ENCODE assay signal across 8 cellular contexts in the genomic region with DNA sequence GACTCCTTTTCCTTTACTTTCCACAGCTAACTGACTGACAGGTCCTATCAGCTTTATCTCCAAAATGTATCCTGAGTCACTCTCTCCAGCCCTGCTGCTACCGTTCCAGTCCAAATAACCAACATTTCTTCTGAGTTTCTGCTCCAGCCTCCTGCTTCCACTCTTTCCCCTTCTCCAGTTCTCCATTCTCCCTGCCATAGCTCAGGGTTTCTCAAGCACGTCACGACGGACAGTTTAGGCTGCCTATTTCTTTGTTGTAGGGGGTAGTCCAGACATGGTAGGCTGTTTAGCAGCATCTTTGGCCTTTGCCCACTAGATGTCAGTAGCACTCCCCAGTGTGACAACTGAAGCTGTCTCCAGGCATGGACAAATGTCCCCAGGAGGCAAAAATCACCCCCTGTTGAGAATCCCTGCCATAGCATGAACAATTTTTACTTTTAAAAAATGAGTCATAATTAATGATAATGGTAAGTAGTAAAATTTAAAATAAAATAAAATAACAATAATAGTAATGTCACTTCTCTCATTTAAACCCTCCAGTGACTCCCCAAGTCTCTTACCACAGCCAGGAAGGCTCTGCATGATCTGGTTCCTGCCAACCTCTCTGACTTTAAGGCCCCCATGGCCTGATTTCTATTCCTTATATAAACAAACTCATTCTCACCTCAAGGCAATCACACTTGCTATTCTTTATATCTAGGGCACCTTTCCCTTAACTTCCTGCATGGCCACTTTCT.
A peak's percentile ranks its signal among the peaks of the same experiment; 100 is the strongest.
DNase-seq lines count a peak whose midpoint lies in the region; ATAC-seq and TF ChIP-seq lines count a peak whose summit lies in the region.

No MANE protein-coding gene starts in this region.

- ATAC-seq in GM18505 (IDR thresholded peaks at IDR 0.05; ENCODE audit: unreplicated experiment) (peak; percentile 99), HG02885 (IDR thresholded peaks at IDR 0.05; ENCODE audit: poor library complexity, unreplicated experiment) (peak; percentile 99)

- H3K4me3 ChIP-seq in astrocyte of the spinal cord (ENCODE audit: low read depth, low read length) (no peak overlapping the region), iPS DF 6.9 (ENCODE audit: low read length) (no peak overlapping the region)

- TF ChIP-seq POLR2A in GM18505 (IDR thresholded peaks at IDR 0.05; ENCODE audit: borderline replicate concordance, extremely low read depth, insufficient read depth, insufficient read length), result no peak

- TF ChIP-seq CTCF in astrocyte of the spinal cord (IDR thresholded peaks at IDR 0.05; ENCODE audit: low read depth, low read length), result peak; percentile 95

- no peaks in the 10 kb centered on the region for H3K36me3 ChIP-seq in iPS DF 6.9 (ENCODE audit: control insufficient read depth, insufficient read depth, low read length)

- DNase-seq in ACHN (peak; percentile 54), NCI-H146 treated with DMSO at 0.1 percent for 48 hours (lab: John Stamatoyannopoulos, UW; ENCODE audit: unreplicated experiment) (peak; percentile 16), T-helper 9 cell (peak; percentile 4), astrocyte of the spinal cord (ENCODE audit: low read depth, low spot score) (peak; percentile 65), iPS DF 6.9 (ENCODE audit: low read depth, low spot score) (peak; percentile 71)
- peak; percentile 5 to 46 for DNase-seq in stimulated activated CD4-positive, alpha-beta T cell treated with anti-CD3 and anti-CD28 coated beads, Interleukin-12 subunit alpha, Interleukin-12 subunit beta, amount 100 ng/mL, for 24 hours (ENCODE audit: low read depth in 2 of 2)

- H3K27ac ChIP-seq in iPS DF 6.9 (ENCODE audit: low read length), result no peak overlapping the region

- in situ Hi-C loops in ACHN (cut with HindIII; ENCODE audit: low pct_ligation_motif_present, low pct_unique_long_range_greater_than_20kb, low sequenced_read_pairs) (no loop called here), astrocyte of the spinal cord (cut with HindIII; ENCODE audit: low sequenced_read_pairs) (no loop called here)

- H3K27me3 ChIP-seq in iPS DF 6.9 (ENCODE audit: control insufficient read depth, insufficient read depth, low read length), result no peaks in the 10 kb centered on the region

- no peaks in the 10 kb centered on the region for H3K9me3 ChIP-seq in iPS DF 6.9 (ENCODE audit: control insufficient read depth, insufficient read depth, low read length)

- H3K4me1 ChIP-seq in iPS DF 6.9 (ENCODE audit: control insufficient read depth, insufficient read depth, low read length), result peaks cover 2% of the 10 kb centered on the region; the same call in 1 of the 2 replicates

- WGBS in iPS DF 6.9 (ENCODE audit: insufficient coverage, insufficient read length), result no CpG with 5 or more reads among the region's 4 CpGs

Comparison
In these comparisons a context has a peak if more than half of its experiments do, and no peak if none do; other contexts are left out.
1. DNase-seq: peak in every context shown above with its lines; median percentile 71 in iPS DF 6.9; 65 in astrocyte of the spinal cord; 54 in ACHN; 26 in stimulated activated CD4-positive, alpha-beta T cell treated with anti-CD3 and anti-CD28 coated beads, Interleukin-12 subunit alpha, Interleukin-12 subunit beta, amount 100 ng/mL, for 24 hours; 16 in NCI-H146 treated with DMSO at 0.1 percent for 48 hours; 4 in T-helper 9 cell.